17 cellular contexts compared by ENCODE assay signal in the genomic region with DNA sequence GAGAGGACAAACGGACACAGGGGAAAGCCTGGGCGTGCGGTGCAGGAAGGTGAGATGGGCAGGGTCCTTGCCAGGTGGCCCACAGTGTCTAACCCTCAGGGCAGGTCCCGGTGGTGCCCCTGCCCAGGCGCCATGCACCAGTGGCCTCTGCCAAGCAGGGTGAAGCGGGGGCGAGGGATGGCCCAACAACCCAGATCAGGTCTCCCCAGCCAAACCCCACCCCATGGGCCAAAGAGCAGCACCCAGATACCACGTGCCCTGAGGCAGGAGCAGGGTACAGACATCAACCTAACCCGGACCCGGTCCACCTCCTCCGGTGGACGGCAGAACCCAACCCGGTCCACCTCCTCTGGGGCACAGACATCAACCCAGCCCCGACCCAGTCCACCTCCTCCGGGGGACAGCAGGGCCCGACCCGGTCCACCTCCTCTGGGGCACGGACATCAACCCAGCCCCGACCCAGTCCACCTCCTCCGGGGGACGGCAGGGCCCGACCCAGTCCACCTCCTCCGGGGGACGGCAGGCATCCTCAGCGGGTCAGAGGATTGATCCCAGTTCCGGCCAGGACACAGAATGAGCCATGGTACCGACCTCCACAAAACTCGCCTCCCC. TPM values are rescaled to one million over a fixed set of nuclear protein-coding genes. Genes with fewer than 3 reads are reported as not detected.
DNase-seq lines count a peak whose midpoint lies in the region; ATAC-seq and TF ChIP-seq lines count a peak whose summit lies in the region.
"Had no signal": no experiment of that assay in that cellular context is flagged by ENCODE, and none has a peak within 500 bp of the region (broad histone marks: within the 10 kb centered on the region; RNA-seq: fewer than 3 reads in every experiment).

No MANE protein-coding gene starts in this region.

- no peak overlapping the region for H4K5ac ChIP-seq in mesendoderm (ENCODE audit: low read length)

- no peak overlapping the region for H4K8ac ChIP-seq in mesendoderm (ENCODE audit: low read depth, low read length)

- no peak overlapping the region for H2BK5ac ChIP-seq in mesendoderm (ENCODE audit: low read length)

- ATAC-seq in upper lobe of right lung: peak; percentile 16
- no peak for ATAC-seq in GM19397 (IDR thresholded peaks at IDR 0.05; ENCODE audit: unreplicated experiment)
- ATAC-seq: stimulated activated effector memory CD8-positive, alpha-beta T cell treated with anti-CD3 and anti-CD28 coated beads, Interleukin-12 subunit alpha, Interleukin-12 subunit beta, amount 100 ng/mL, for 72 hours had no signal

- H3K27me3 ChIP-seq in mesendoderm (ENCODE audit: insufficient read depth, low read length, poor library complexity) (no peaks in the 10 kb centered on the region), upper lobe of right lung (no peaks in the 10 kb centered on the region)
- H3K27me3 ChIP-seq: ascending aorta, ovary, tibial nerve had no signal

- H3K9ac ChIP-seq in mesendoderm (ENCODE audit: low read length): no peak overlapping the region

- H3K79me2 ChIP-seq in mesendoderm (ENCODE audit: control insufficient read depth, insufficient read depth, low read length): peaks cover 8% of the 10 kb centered on the region

- H3K4me1 ChIP-seq in mesendoderm (ENCODE audit: control insufficient read depth, low read depth, low read length) (peaks cover 2% of the 10 kb centered on the region), upper lobe of right lung (peaks cover 26% of the 10 kb centered on the region)

- H3K9me3 ChIP-seq in upper lobe of right lung: no peaks in the 10 kb centered on the region
- H3K9me3 ChIP-seq: ascending aorta, ovary, tibial nerve had no signal

- TF ChIP-seq CTCF in epithelial cell of proximal tubule (conservative IDR thresholded peaks at IDR 0.05; ENCODE audit: low read depth, low read length): no peak
- TF ChIP-seq CTCF in upper lobe of right lung (IDR thresholded peaks at IDR 0.05): no peak

- no peak overlapping the region for H3K18ac ChIP-seq in mesendoderm (ENCODE audit: low read length)

- H2BK120ac ChIP-seq in mesendoderm (ENCODE audit: low read depth, low read length): no peak overlapping the region

- H2BK15ac ChIP-seq in mesendoderm (replicated peaks; ENCODE audit: low read depth): no peak overlapping the region

- intact Hi-C loops in upper lobe of right lung (cut with DNase I) (no loop called here), head of caudate nucleus (cut with DNase I) (no loop called here)

- peak; percentile 66 for DNase-seq in activated effector memory CD4-positive, alpha-beta T cell treated with anti-CD3 and anti-CD28 coated beads, Interleukin-2, amount 50 U/mL, for 16 hours
- DNase-seq in activated effector memory CD4-positive, alpha-beta T cell treated with Interleukin-2 at 50 U/mL for 16 hours: no peak
- DNase-seq in epithelial cell of proximal tubule (ENCODE audit: low read depth): no peak
- DNase-seq in mesendoderm: no peak
- no peak for DNase-seq in upper lobe of right lung
- no peak for DNase-seq in head of caudate nucleus
- DNase-seq in NCI-H1105 treated with DMSO at 0.1 percent for 48 hours (lab: John Stamatoyannopoulos, UW): no peak
- DNase-seq: midbrain, NCI-H1092, NCI-H82, T-cell had no signal

- H3K36me3 ChIP-seq in mesendoderm (ENCODE audit: control insufficient read depth, insufficient read depth, low read length) (no peaks in the 10 kb centered on the region), upper lobe of right lung (peaks cover 3% of the 10 kb centered on the region)
- H3K36me3 ChIP-seq: ascending aorta, ovary had no signal

- H2AK5ac ChIP-seq in mesendoderm (ENCODE audit: low read length): peak overlapping the region; percentile 82

- H3K56ac ChIP-seq in mesendoderm (ENCODE audit: low read length): peak overlapping the region; percentile 42

- WGBS in mesendoderm (ENCODE audit: extremely low coverage, insufficient coverage, low lambda C conversion rate): no CpG with 5 or more reads among the region's 28 CpGs

- H3K27ac ChIP-seq in mesendoderm (ENCODE audit: low read depth, low read length): no peak overlapping the region
- no peak overlapping the region for H3K27ac ChIP-seq in upper lobe of right lung
- H3K27ac ChIP-seq: ascending aorta, C4-2B, ovary had no signal

- no peak overlapping the region for H3K4ac ChIP-seq in mesendoderm (ENCODE audit: low read depth, low read length)

- no peak overlapping the region for H3K4me2 ChIP-seq in mesendoderm (ENCODE audit: low read length)

- H3K4me3 ChIP-seq in epithelial cell of proximal tubule (ENCODE audit: low read depth, low read length): peak overlapping the region; percentile 16
- H3K4me3 ChIP-seq in mesendoderm (ENCODE audit: low read length): no peak overlapping the region
- H3K4me3 ChIP-seq in upper lobe of right lung: no peak overlapping the region
- H3K4me3 ChIP-seq: ascending aorta, ovary, tibial nerve had no signal

- H3K23ac ChIP-seq in mesendoderm (ENCODE audit: low read length): no peak overlapping the region

- H3K79me1 ChIP-seq in mesendoderm (ENCODE audit: low read length): peaks cover 11% of the 10 kb centered on the region

RNA-seq across cellular contexts. Expression of a gene that starts 12.8 kb away (rescaled TPM):
- total RNA-seq in epithelial cell of proximal tubule (15.2 and 32.8 TPM in 2 replicates), upper lobe of right lung (49.6 TPM)
- polyA plus RNA-seq in mesendoderm (2013, experiment 1 of 2): 8.6 TPM
- polyA plus RNA-seq in mesendoderm (2013, experiment 2 of 2): 8.4 TPM
